8 cellular contexts compared by ENCODE assay signal in genomic region chr9:125200216-125201047, GRCh38. TPM values are rescaled to one million over a fixed set of nuclear protein-coding genes. Genes with fewer than 3 reads are reported as not detected.
DNase-seq lines count a peak whose midpoint lies in the region; TF ChIP-seq lines count a peak whose summit lies in the region.

Gene RABEPK (plus strand): TSS chr9:125200542. CDS start chr9:125203014, 2,472 bp downstream.

- POLR2A ChIA-PET in HEK293T (lab: Yijun Ruan, JAX): interaction anchor here (0.6 to 4.4 kb wide), 5 partner anchors 9 to 41 kb away, joined by 3 to 19 read pairs (median 4); partner anchors contain the start of gene HSPA5

- peak within 1 kb of the TSS; percentile 90 for H3K4me3 ChIP-seq in SK-N-MC

- H3K9me3 ChIP-seq in SK-N-MC (ENCODE audit: low read depth, low read length): no peaks in the 10 kb centered on the region

- H3K36me3 ChIP-seq in SK-N-MC (ENCODE audit: insufficient read depth, low read length): peaks cover 8% of the 10 kb centered on the region

- H3K27ac ChIP-seq in SK-N-MC: peak within 1 kb of the TSS; percentile 54; the same call in 1 of the 2 replicates
- peak within 1 kb of the TSS; percentile 53 for H3K27ac ChIP-seq in temporal lobe (ENCODE audit: low read depth, low read length)

- CTCF ChIA-PET in HEK293T (lab: Yijun Ruan, JAX): no interaction called here

- DNase-seq in GM03348 (ENCODE audit: low spot score) (peak; percentile 99), HEK293T (ENCODE audit: extremely low spot score) (peak; percentile 97), MV-4-11 (lab: John Stamatoyannopoulos, UW) (peak; percentile 96), SK-N-MC (ENCODE audit: low read depth, low spot score) (no peak), globus pallidus (ENCODE audit: low spot score) (peak; percentile 93), occipital lobe (lab: John Stamatoyannopoulos, UW) (peak; percentile 88)
- DNase-seq in activated naive CD4-positive, alpha-beta T cell treated with anti-CD3 and anti-CD28 coated beads, Interleukin-2, amount 50 U/mL, for 16 hours: peak; percentile 90

- H3K9ac ChIP-seq in SK-N-MC (ENCODE audit: insufficient read length): peak within 1 kb of the TSS; percentile 52

TF ChIP-seq in HEK293T, 16 proteins besides CTCF, POLR2A, EP300 and RAD21:
- TF ChIP-seq NFRKB (IDR thresholded peaks at IDR 0.05) (no peak), ELF4 (IDR thresholded peaks at IDR 0.05) (peak; percentile 90), L3MBTL2 (conservative IDR thresholded peaks at IDR 0.05) (peak; percentile 79), PKNOX1 (IDR thresholded peaks at IDR 0.05) (peak; percentile 67; the same call in 1 of the 2 replicates), CTBP1 (IDR thresholded peaks at IDR 0.05; ENCODE audit: borderline replicate concordance) (no peak)

RNA-seq across cellular contexts. Expression of gene RABEPK, which starts in this region (rescaled TPM):
- total RNA-seq in occipital lobe (17.5 TPM), temporal lobe (17.0 TPM)
